ENCODE assay signal across 1 cellular context in genomic region chr10:100009283-100009792, GRCh38.
A peak's percentile ranks its signal among the peaks of the same experiment; 100 is the strongest.
TF ChIP-seq lines count a peak whose summit lies in the region.

No MANE protein-coding gene starts in this region.

TF ChIP-seq in HEK293, 187 proteins besides CTCF, POLR2A, EP300 and RAD21 (continued from another document):
- TF ChIP-seq ZNF692 (tag by site-specific recombination; IDR thresholded peaks at IDR 0.05): 0 out of 2 replicates have a peak, but pooled peaks have one; percentile 29
- TF ChIP-seq ZBTB8A (tag by site-specific recombination; IDR thresholded peaks at IDR 0.05): peak; percentile 28
- TF ChIP-seq PBX3 (CRISPR knock-in tag; IDR thresholded peaks at IDR 0.05): 0 out of 2 replicates have a peak, but pooled peaks have one; percentile 15
